ENCODE assay signal across 21 cellular contexts in the genomic region with DNA sequence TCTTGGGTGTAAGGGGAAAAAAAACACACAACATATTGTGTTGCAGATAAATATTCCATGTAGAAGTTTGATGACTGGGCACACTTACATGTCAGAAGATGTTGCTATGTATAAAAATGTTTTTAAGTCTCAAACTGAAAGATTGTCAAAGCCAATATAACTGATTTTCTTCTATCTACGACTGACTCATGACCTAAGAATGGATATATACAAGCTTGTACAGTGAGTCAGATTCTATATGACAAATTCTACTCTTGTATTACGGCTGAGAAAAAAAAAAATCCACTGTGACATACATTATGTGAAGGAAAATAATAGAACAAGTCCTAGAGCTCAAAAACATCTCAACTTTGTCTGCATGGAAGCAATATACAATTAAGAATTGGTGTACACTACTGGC.
"Had no signal": no experiment of that assay in that cellular context is flagged by ENCODE, and none has a peak within 500 bp of the region (broad histone marks: within the 10 kb centered on the region; RNA-seq: fewer than 3 reads in every experiment).

No MANE protein-coding gene starts in this region.

- H3K9me3 ChIP-seq: adrenal gland, colonic mucosa, esophagus muscularis mucosa, spleen, upper lobe of right lung had no signal

- H3K4me3 ChIP-seq: adrenal gland, colonic mucosa, esophagus muscularis mucosa, spleen, upper lobe of right lung had no signal

- H3K27me3 Mint-ChIP-seq: activated CD4-positive, alpha-beta T cell treated with anti-CD3 and anti-CD28 coated beads for 36 hours; stimulated activated naive B cell treated with anti-CD40 and anti-IgM and Interleukin-4, amounts not matched to agents 10 μg/mL and 1 μg/mL and 100 μg/mL, for 72 hours had no signal

- H3K79me2 ChIP-seq: parathyroid adenoma had no signal

- FAIRE-seq: islet of Langerhans had no signal

- H3K4me1 ChIP-seq: adrenal gland, colonic mucosa, esophagus muscularis mucosa, parathyroid adenoma, spleen, upper lobe of right lung had no signal

- H3K4me1 Mint-ChIP-seq: activated CD4-positive, alpha-beta T cell treated with anti-CD3 and anti-CD28 coated beads for 36 hours; natural killer cell; stimulated activated naive B cell treated with anti-CD40 and anti-IgM and Interleukin-4, amounts not matched to agents 10 μg/mL and 1 μg/mL and 100 μg/mL, for 72 hours had no signal

- DNase-seq: activated CD4-positive, alpha-beta T cell treated with anti-CD3 and anti-CD28 coated beads for 36 hours; activated CD4-positive, alpha-beta T cell treated with anti-CD3 and anti-CD28 coated beads, Interleukin-2, amount 50 U/mL, for 48 hours; activated gamma-delta T cell treated with Interleukin-2 at 50 U/mL for 16 hours; adrenal gland; central memory CD4-positive, alpha-beta T cell; colonic mucosa; foreskin fibroblast; glutamatergic neuron; hippocampal formation; left cardiac atrium; natural killer cell; spleen; stimulated activated naive B cell treated with anti-CD40 and anti-IgM and Interleukin-4, amounts not matched to agents 10 μg/mL and 1 μg/mL and 100 μg/mL, for 72 hours; T-helper 2 cell; upper lobe of right lung; WERI-Rb-1 had no signal

- H3K27ac Mint-ChIP-seq: activated CD4-positive, alpha-beta T cell treated with anti-CD3 and anti-CD28 coated beads for 36 hours; activated naive CD4-positive, alpha-beta T cell treated with anti-CD3 and anti-CD28 coated beads, Interleukin-2, amount 50 U/mL, for 72 hours; activated T-helper 1 cell treated with anti-CD3 and anti-CD28 coated beads, Interleukin-12 subunit alpha, Interleukin-12 subunit beta, Interleukin-2, Interleukin-4 antibody, amounts not matched to agents 30 ng/mL and 10 ng/mL and 1 ng/mL, durations not matched to agents 14 hours and 24 hours and 36 hours; natural killer cell; stimulated activated naive B cell treated with anti-CD40 and anti-IgM and Interleukin-4, amounts not matched to agents 10 μg/mL and 1 μg/mL and 100 μg/mL, for 72 hours had no signal

- H3K4me3 Mint-ChIP-seq: activated CD4-positive, alpha-beta T cell treated with anti-CD3 and anti-CD28 coated beads for 36 hours; activated T-helper 1 cell treated with anti-CD3 and anti-CD28 coated beads, Interleukin-12 subunit alpha, Interleukin-12 subunit beta, Interleukin-2, Interleukin-4 antibody, amounts not matched to agents 30 ng/mL and 10 ng/mL and 1 ng/mL, durations not matched to agents 14 hours and 24 hours and 36 hours; natural killer cell; stimulated activated naive B cell treated with anti-CD40 and anti-IgM and Interleukin-4, amounts not matched to agents 10 μg/mL and 1 μg/mL and 100 μg/mL, for 72 hours had no signal

- ATAC-seq: activated CD4-positive, alpha-beta T cell treated with anti-CD3 and anti-CD28 coated beads for 36 hours; activated naive CD4-positive, alpha-beta T cell treated with anti-CD3 and anti-CD28 coated beads, Interleukin-2, amount 50 U/mL, for 72 hours; left cardiac atrium; natural killer cell; stimulated activated naive B cell treated with anti-CD40 and anti-IgM and Interleukin-4, amounts not matched to agents 10 μg/mL and 1 μg/mL and 100 μg/mL, for 72 hours; upper lobe of right lung had no signal

- H3K36me3 ChIP-seq: adrenal gland, colonic mucosa, esophagus muscularis mucosa, spleen, upper lobe of right lung, WERI-Rb-1 had no signal

- H3K9me3 Mint-ChIP-seq: activated T-helper 1 cell treated with anti-CD3 and anti-CD28 coated beads, Interleukin-12 subunit alpha, Interleukin-12 subunit beta, Interleukin-2, Interleukin-4 antibody, amounts not matched to agents 30 ng/mL and 10 ng/mL and 1 ng/mL, durations not matched to agents 14 hours and 24 hours and 36 hours; stimulated activated naive B cell treated with anti-CD40 and anti-IgM and Interleukin-4, amounts not matched to agents 10 μg/mL and 1 μg/mL and 100 μg/mL, for 72 hours had no signal

- H2AFZ ChIP-seq: parathyroid adenoma had no signal

- H3K9ac ChIP-seq: parathyroid adenoma had no signal

- H3K27ac ChIP-seq: adrenal gland, colonic mucosa, esophagus muscularis mucosa, parathyroid adenoma, spleen, upper lobe of right lung, WERI-Rb-1 had no signal

- H3K36me3 Mint-ChIP-seq: activated naive CD4-positive, alpha-beta T cell treated with anti-CD3 and anti-CD28 coated beads, Interleukin-2, amount 50 U/mL, for 72 hours; stimulated activated naive B cell treated with anti-CD40 and anti-IgM and Interleukin-4, amounts not matched to agents 10 μg/mL and 1 μg/mL and 100 μg/mL, for 72 hours had no signal

- H3K27me3 ChIP-seq: adrenal gland, colonic mucosa, esophagus muscularis mucosa, spleen, upper lobe of right lung had no signal
